In the genomic region with DNA sequence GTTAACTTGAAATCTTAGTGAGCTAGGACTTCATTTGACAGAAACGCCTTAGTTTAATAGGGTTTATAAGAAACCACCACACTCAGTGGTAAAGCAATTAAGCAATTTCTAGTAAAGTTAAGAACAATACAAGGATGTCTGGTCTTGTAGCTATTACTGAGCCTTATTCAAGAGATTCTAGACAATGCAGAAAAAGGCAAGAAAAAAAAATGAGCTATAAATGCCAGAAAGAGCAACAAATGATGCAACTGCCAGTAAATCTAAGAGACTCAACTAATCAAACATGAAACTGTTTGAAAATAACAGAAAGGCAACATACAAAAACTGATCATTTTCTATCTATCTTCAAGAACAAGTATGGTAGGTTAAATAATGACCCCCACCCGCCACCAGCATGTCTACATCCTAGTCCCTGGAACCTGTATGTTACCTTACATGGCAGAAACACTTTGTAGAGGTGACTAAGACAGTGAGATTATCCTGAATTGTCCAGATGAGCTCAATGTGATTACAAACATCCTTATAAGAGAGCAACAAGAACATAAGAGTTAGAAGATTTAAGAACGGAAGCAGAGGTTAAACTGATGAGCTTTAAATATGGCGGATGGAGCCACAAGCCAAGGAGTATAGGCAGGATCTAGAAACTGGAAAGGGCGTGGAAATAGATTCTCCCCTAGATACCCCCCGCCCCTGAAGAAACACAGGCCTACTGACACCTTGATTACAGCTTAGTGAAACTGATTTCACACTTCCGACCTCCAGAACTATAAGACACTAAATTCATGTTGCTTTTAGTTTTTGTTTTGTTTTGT, we compare ENCODE assay signal across 2 cellular contexts.
TF ChIP-seq lines count a peak whose summit lies in the region.

No MANE protein-coding gene starts in this region.

TF ChIP-seq in IMR-90, 13 proteins besides CTCF, POLR2A, EP300 and RAD21:
- no peak for TF ChIP-seq RCOR1 (IDR thresholded peaks at IDR 0.05; ENCODE audit: insufficient replicate concordance, low read length)
- peak; percentile 34; the same call in 1 of the 2 replicates for TF ChIP-seq CEBPB (IDR thresholded peaks at IDR 0.05; ENCODE audit: low read depth, low read length)

TF ChIP-seq in K562, 482 proteins besides CTCF, POLR2A, EP300 and RAD21:
- TF ChIP-seq MEF2A (IDR thresholded peaks at IDR 0.05; ENCODE audit: control insufficient read depth, low read depth, low read length) (no peak), RBM25 (IDR thresholded peaks at IDR 0.05; ENCODE audit: low read depth, low read length, severe bottlenecking) (peak; percentile 66), ATF3 (IDR thresholded peaks at IDR 0.05) (peak; percentile 73), ATF3 (CRISPR knock-in tag; conservative IDR thresholded peaks at IDR 0.05) (no peak), ADNP (tag; IDR thresholded peaks at IDR 0.05) (peak; percentile 60; the same call in 1 of the 2 replicates), SMAD4 (CRISPR knock-in tag; conservative IDR thresholded peaks at IDR 0.05) (peak; percentile 26; the same call in 1 of the 2 replicates), ZNF584 (CRISPR knock-in tag; IDR thresholded peaks at IDR 0.05; ENCODE audit: low read depth) (0 out of 2 replicates have a peak, but pooled peaks have one; percentile 23), RBFOX2 (IDR thresholded peaks at IDR 0.05; ENCODE audit: low read depth, low read length) (no peak), TFAM (CRISPR knock-in tag; conservative IDR thresholded peaks at IDR 0.05) (no peak), NELFE (IDR thresholded peaks at IDR 0.05; ENCODE audit: insufficient read depth, insufficient read length) (no peak), IRF9 (tag; IDR thresholded peaks at IDR 0.05) (0 out of 2 replicates have a peak, but pooled peaks have one; percentile 25), TRIM24 (IDR thresholded peaks at IDR 0.05) (peak in 1 of 2 experiments; percentile 82; a peak in 2 of 4 replicates), CEBPG (CRISPR knock-in tag; IDR thresholded peaks at IDR 0.05) (peak; percentile 62), CEBPG (tag; conservative IDR thresholded peaks at IDR 0.05 in 1 of 2, IDR thresholded peaks at IDR 0.05 in 1 of 2) (peak in 1 of 2 experiments; percentile 87; a peak in 2 of 4 replicates)
